In the genomic region with DNA sequence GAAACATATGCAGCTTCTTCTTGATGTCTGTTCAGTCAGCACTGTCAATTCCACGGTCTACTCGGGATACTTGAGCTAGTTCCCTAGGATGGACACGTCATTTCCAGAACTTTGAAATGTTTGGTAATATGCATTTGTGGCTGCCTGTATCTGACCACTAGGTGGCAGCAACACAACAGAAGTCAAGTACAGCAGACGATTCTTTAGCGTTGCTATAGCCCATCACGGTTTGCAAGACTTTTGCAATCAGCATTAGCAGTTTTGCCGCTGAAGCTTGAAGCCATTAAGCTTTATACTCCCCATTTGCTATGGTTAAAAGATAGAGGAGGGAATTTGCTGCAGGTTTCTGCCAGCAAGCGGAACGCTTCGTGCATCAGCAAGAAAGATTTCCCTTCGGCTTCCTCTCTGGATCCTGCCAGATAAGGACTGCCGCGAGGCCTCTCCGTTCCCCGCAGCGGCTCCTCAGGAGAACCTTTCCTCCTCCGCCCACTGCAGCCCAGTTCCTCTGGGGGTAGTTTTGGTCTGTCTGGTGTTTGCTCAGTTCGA, we compare ENCODE assay signal across 8 cellular contexts.
DNase-seq lines count a peak whose midpoint lies in the region; ATAC-seq and TF ChIP-seq lines count a peak whose summit lies in the region.

No MANE protein-coding gene starts in this region.

- peak overlapping the region; percentile 85 for H2AFZ ChIP-seq in PC-3 (ENCODE audit: low read length)

- 1 to 6% methylated on average over 18 of the region's 18 CpGs for WGBS in esophagus squamous epithelium, 2 donors

- H3F3A ChIP-seq in PC-3 (ENCODE audit: low read length, unreplicated experiment) = no peaks in the 10 kb centered on the region

- H3K4me3 Mint-ChIP-seq in naive thymus-derived CD8-positive, alpha-beta T cell = peak overlapping the region; percentile 13 to 69 (median 56)

- BruUV-seq in PC-3 (replicated peaks; lab: Mats Ljungman, UMichigan) = no TSS peak

- H3K4me1 ChIP-seq in HUES6 (ENCODE audit: control insufficient read depth, insufficient read depth, low read length) (peaks cover 48% of the 10 kb centered on the region), PC-3 (ENCODE audit: insufficient read depth, low read length) (peaks cover 3% of the 10 kb centered on the region; the same call in 1 of the 2 replicates), esophagus squamous epithelium (peaks cover 6 to 11% (median 9%) of the 10 kb centered on the region in 3 donors)

- no peak overlapping the region for H3K27ac ChIP-seq in HUES6 (ENCODE audit: low read depth, low read length)
- no peak overlapping the region for H3K27ac ChIP-seq in PC-3 (ENCODE audit: low read length)
- peak overlapping the region in 2 of 4 donors; percentile 10 to 29 for H3K27ac ChIP-seq in esophagus squamous epithelium

- H3K9me2 ChIP-seq in PC-3 (replicated peaks; ENCODE audit: low read length) = no peaks in the 10 kb centered on the region

- H3K36me3 ChIP-seq in HUES6 (ENCODE audit: control insufficient read depth, insufficient read depth, low read length) (no peaks in the 10 kb centered on the region), PC-3 (ENCODE audit: low read depth, low read length) (no peaks in the 10 kb centered on the region; the same call in 1 of the 2 replicates), esophagus squamous epithelium (no peaks in the 10 kb centered on the region)

- intact Hi-C loops in PC-3 (cut with micrococcal nuclease) = loop anchor here (1.0 kb wide), 4 partner anchors 114 to 254 kb away; a partner anchor contains a TSS
- intact Hi-C loops in esophagus squamous epithelium (cut with DNase I) = no loop called here

- no peak for TF ChIP-seq POLR2A in esophagus squamous epithelium (IDR thresholded peaks at IDR 0.05)

- H3K9ac ChIP-seq in HUES6 (ENCODE audit: low read length) (peak overlapping the region; percentile 41), PC-3 (ENCODE audit: low read length) (no peak overlapping the region)

- ATAC-seq in GM19023 (IDR thresholded peaks at IDR 0.05; ENCODE audit: unreplicated experiment) (peak; percentile 80), PC-3 (peak; percentile 94)
- peak; percentile 92 to 98 for ATAC-seq in naive thymus-derived CD8-positive, alpha-beta T cell

- no peaks in the 10 kb centered on the region for H3K79me2 ChIP-seq in PC-3 (ENCODE audit: low read length)

- POLR2A ChIA-PET in PC-3 (lab: Charles Lee; ENCODE audit: unreplicated experiment) = interaction anchor here (0.8 kb wide), 1 partner anchor 113 kb away, joined by 6 read pairs; a partner anchor contains a TSS
- POLR2A ChIA-PET in naive thymus-derived CD8-positive, alpha-beta T cell (lab: Charles Lee) = interaction anchor here (2.4 kb wide), 1 partner anchor 164 kb away, joined by 16 read pairs; a partner anchor contains a TSS

- H3K4me3 ChIP-seq in HUES6 (ENCODE audit: low read depth, low read length) = peak overlapping the region; percentile 41; the same call in 1 of the 2 replicates
- H3K4me3 ChIP-seq in PC-3 (ENCODE audit: low read length) = peak overlapping the region; percentile 50
- H3K4me3 ChIP-seq in esophagus squamous epithelium = peak overlapping the region in 3 of 4 donors; percentile 23 to 58 (median 33)

- H3K27me3 ChIP-seq in HUES6 (ENCODE audit: control insufficient read depth, insufficient read depth, low read length) (peaks cover 6% of the 10 kb centered on the region; the same call in 1 of the 2 replicates), PC-3 (ENCODE audit: low read length) (no peaks in the 10 kb centered on the region), esophagus squamous epithelium (no peaks in the 10 kb centered on the region)

- H4K20me1 ChIP-seq in PC-3 (ENCODE audit: low read length) = no peaks in the 10 kb centered on the region

- no peaks in the 10 kb centered on the region for H3K9me3 ChIP-seq in HUES6 (ENCODE audit: control insufficient read depth, insufficient read depth, low read depth, low read length)
- no peaks in the 10 kb centered on the region for H3K9me3 ChIP-seq in PC-3 (ENCODE audit: low read length)
- H3K9me3 ChIP-seq in esophagus squamous epithelium = no peaks in the 10 kb centered on the region

- DNase-seq in AG09319 (ENCODE audit: extremely low read depth, low read depth) (peak; percentile 90), PC-3 (peak; percentile 90), esophagus squamous epithelium (lab: John Stamatoyannopoulos, UW) (peak; percentile 13)
- DNase-seq in activated T-cell treated with anti-CD3 and anti-CD28 coated beads, Interleukin-2, amount 50 U/mL, for 1 hour = peak; percentile 56
- peak; percentile 31 to 87 (median 68) for DNase-seq in naive thymus-derived CD8-positive, alpha-beta T cell
- peak; percentile 38 to 81 (median 56) for DNase-seq in stimulated activated naive CD4-positive, alpha-beta T cell (lab: John Stamatoyannopoulos, UW)

- H3K9me3 Mint-ChIP-seq in naive thymus-derived CD8-positive, alpha-beta T cell = no peaks in the 10 kb centered on the region

- peaks cover 4 to 11% (median 8%) of the 10 kb centered on the region in 4 donors for H3K4me1 Mint-ChIP-seq in naive thymus-derived CD8-positive, alpha-beta T cell

- H3K27ac Mint-ChIP-seq in naive thymus-derived CD8-positive, alpha-beta T cell = peak overlapping the region in 3 of 10 donors; percentile 33 to 51 (median 35)

- TF ChIP-seq CTCF in AG09319 (IDR thresholded peaks at IDR 0.05; ENCODE audit: low read depth, low read length) (peak; percentile 88), PC-3 (conservative IDR thresholded peaks at IDR 0.05; ENCODE audit: low read depth, low read length) (peak; percentile 89), esophagus squamous epithelium (IDR thresholded peaks at IDR 0.05) (peak; percentile 91 to 97 (median 94))

- H3K4me2 ChIP-seq in PC-3 (ENCODE audit: low read length) = peak overlapping the region; percentile 78

- peaks cover 0 to 2% (median 0%) of the 10 kb centered on the region in 3 donors for H3K36me3 Mint-ChIP-seq in naive thymus-derived CD8-positive, alpha-beta T cell

- CTCF ChIA-PET in PC-3 (lab: Charles Lee) = interaction anchor here (0.6 to 2.3 kb wide), 14 partner anchors 10 to 395 kb away, joined by 3 to 30 read pairs (median 3); a partner anchor contains a TSS

- no peaks in the 10 kb centered on the region for H3K27me3 Mint-ChIP-seq in naive thymus-derived CD8-positive, alpha-beta T cell

Comparison
In these comparisons a context has a peak if more than half of its experiments do, and no peak if none do; other contexts are left out.
1. DNase-seq: peak in every context shown above with its lines; median percentile 90 in AG09319; 90 in PC-3; 68 in naive thymus-derived CD8-positive, alpha-beta T cell; 56 in stimulated activated naive CD4-positive, alpha-beta T cell; 56 in activated T-cell treated with anti-CD3 and anti-CD28 coated beads, Interleukin-2, amount 50 U/mL, for 1 hour; 13 in esophagus squamous epithelium.